Comparison of ENCODE assay signal across 9 cellular contexts in genomic region chr3:11367116-11367781, GRCh38.
DNase-seq lines count a peak whose midpoint lies in the region; ATAC-seq and TF ChIP-seq lines count a peak whose summit lies in the region.
"Had no signal": no experiment of that assay in that cellular context is flagged by ENCODE, and none has a peak within 500 bp of the region (broad histone marks: within the 10 kb centered on the region; RNA-seq: fewer than 3 reads in every experiment).

No MANE protein-coding gene starts in this region.

- no peaks in the 10 kb centered on the region for H3K27me3 Mint-ChIP-seq in WTC11 (ENCODE audit: low read depth)

- CTCF ChIA-PET in WTC11 (lab: Charles Lee), result no interaction called here

- peak; percentile 68 for ATAC-seq in WTC11
- ATAC-seq in heart right ventricle, result peak; percentile 76 to 90 (median 87)
- ATAC-seq in HG03095 (IDR thresholded peaks at IDR 0.05; ENCODE audit: unreplicated experiment), result no peak
- ATAC-seq in GM21576 (IDR thresholded peaks at IDR 0.05; ENCODE audit: unreplicated experiment), result no peak

- H2BK5ac ChIP-seq in trophoblast cell (ENCODE audit: low read depth, low read length, poor library complexity), result no peak overlapping the region

- H3K4me1 ChIP-seq in heart right ventricle, result peaks cover 4 to 49% (median 31%) of the 10 kb centered on the region in 9 donors
- peaks cover 0 to 3% of the 10 kb centered on the region in 2 experiments for H3K4me1 ChIP-seq in trophoblast cell (ENCODE audit: control insufficient read depth in 1 of 2, insufficient read depth in 2 of 2, low read length in 2 of 2)

- H2AFZ ChIP-seq in trophoblast cell (ENCODE audit: insufficient read depth, low read length, poor library complexity), result no peak overlapping the region

- POLR2A ChIA-PET in WTC11 (lab: Charles Lee), result no interaction called here

- H3K27me3 ChIP-seq in heart right ventricle, result no peaks in the 10 kb centered on the region
- no peaks in the 10 kb centered on the region for H3K27me3 ChIP-seq in trophoblast cell (ENCODE audit: insufficient read depth, low read length)
- H3K27me3 ChIP-seq: cardiac muscle cell had no signal

- no peak overlapping the region for H3K4me2 ChIP-seq in trophoblast cell (ENCODE audit: low read length)

- TF ChIP-seq CTCF in WTC11 (IDR thresholded peaks at IDR 0.05) (no peak), heart right ventricle (IDR thresholded peaks at IDR 0.05) (no peak)

- H3K4me3 ChIP-seq in heart right ventricle, result no peak overlapping the region
- H3K4me3 ChIP-seq in trophoblast cell (ENCODE audit: low read depth, low read length), result no peak overlapping the region
- H3K4me3 ChIP-seq: cardiac muscle cell had no signal

- no peak overlapping the region for H3K4me3 Mint-ChIP-seq in WTC11

- no peak overlapping the region for H3K4ac ChIP-seq in trophoblast cell (ENCODE audit: low read depth, low read length)

- H3K18ac ChIP-seq in trophoblast cell (ENCODE audit: low read length), result no peak overlapping the region

- H4K8ac ChIP-seq in trophoblast cell (ENCODE audit: low read depth, low read length), result peak overlapping the region; percentile 82

- H3K27ac ChIP-seq in heart right ventricle (peak overlapping the region in 9 of 10 donors; percentile 61 to 89 (median 74)), trophoblast cell (ENCODE audit: low read depth, low read length) (no peak overlapping the region)
- H3K27ac ChIP-seq: cardiac muscle cell had no signal

- no peaks in the 10 kb centered on the region for H3K79me1 ChIP-seq in trophoblast cell (ENCODE audit: low read length)

- no peak overlapping the region for H2BK12ac ChIP-seq in trophoblast cell (ENCODE audit: low read length)

- no peak overlapping the region for H3K9ac ChIP-seq in trophoblast cell (ENCODE audit: low read length)

- intact Hi-C loops in heart right ventricle (cut with DNase I), result no loop called here

- H4K12ac ChIP-seq in trophoblast cell (ENCODE audit: low read depth, low read length), result peak overlapping the region; percentile 76

- no peak overlapping the region for H3K23ac ChIP-seq in trophoblast cell (ENCODE audit: low read length)

- peak overlapping the region; percentile 74 for H3K27ac Mint-ChIP-seq in WTC11

- H3K9me3 ChIP-seq in heart right ventricle (no peaks in the 10 kb centered on the region), trophoblast cell (ENCODE audit: insufficient read depth, low read depth, low read length) (peaks cover 1% of the 10 kb centered on the region)

- no peaks in the 10 kb centered on the region for H3K79me2 ChIP-seq in trophoblast cell (ENCODE audit: control insufficient read depth, insufficient read depth, low read length, poor library complexity)

- no peaks in the 10 kb centered on the region for H3K9me3 Mint-ChIP-seq in WTC11

- H3K4me1 Mint-ChIP-seq in WTC11, result peaks cover 22% of the 10 kb centered on the region

- WGBS in heart right ventricle, 2 donors, result 20 to 41% methylated on average over 2 of the region's 2 CpGs
- WGBS in trophoblast cell (ENCODE audit: extremely low coverage, insufficient coverage, insufficient read length), result no CpG with 5 or more reads among the region's 2 CpGs

- peaks cover 2% of the 10 kb centered on the region; the same call in 1 of the 2 replicates for H3K36me3 Mint-ChIP-seq in WTC11

- no peak overlapping the region for H3K14ac ChIP-seq in trophoblast cell (ENCODE audit: low read length)

- peaks cover 0 to 80% (median 17%) of the 10 kb centered on the region in 9 donors for H3K36me3 ChIP-seq in heart right ventricle
- H3K36me3 ChIP-seq in trophoblast cell (ENCODE audit: control insufficient read depth in 1 of 2, insufficient read depth in 2 of 2, low read length in 2 of 2), result peaks cover 13 to 14% of the 10 kb centered on the region in 2 experiments

- H2AK5ac ChIP-seq in trophoblast cell (ENCODE audit: low read length), result no peak overlapping the region

- peak overlapping the region; percentile 49 for H4K91ac ChIP-seq in trophoblast cell (ENCODE audit: low read depth, low read length)

- H2BK120ac ChIP-seq in trophoblast cell (ENCODE audit: insufficient read depth, low read length, poor library complexity), result no peak overlapping the region

- peak; percentile 13 for DNase-seq in COLO829 (ENCODE audit: low spot score)
- no peak for DNase-seq in WTC11 (ENCODE audit: low spot score)
- peak in 1 of 2 donors; percentile 36 for DNase-seq in heart right ventricle
- no peak for DNase-seq in trophoblast cell
- no peak for DNase-seq in NCI-H510A treated with DMSO at 0.1 percent for 48 hours (lab: John Stamatoyannopoulos, UW)
- DNase-seq in DMS153 (lab: John Stamatoyannopoulos, UW), result no peak

TF ChIP-seq in WTC11, 78 proteins besides CTCF, POLR2A, EP300 and RAD21:
- TF ChIP-seq ZNF121 (CRISPR knock-in tag; IDR thresholded peaks at IDR 0.05), result peak; percentile 40; the same call in 1 of the 2 replicates
- TF ChIP-seq ETV6 (CRISPR knock-in tag; IDR thresholded peaks at IDR 0.05), result no peak
TF ChIP-seq in WTC11: peak in this region for 1.

Comparison
In these comparisons a context has a peak if more than half of its experiments do, and no peak if none do; other contexts are left out.
1. ATAC-seq: peak in WTC11 (single experiment) and heart right ventricle (8 of 8); none in HG03095 (single experiment) and GM21576 (single experiment).